11 cellular contexts compared by ENCODE assay signal in genomic region chr1:22747021-22747734, GRCh38. TPM values are rescaled to one million over a fixed set of nuclear protein-coding genes. Genes with fewer than 3 reads are reported as not detected.
A peak's percentile ranks its signal among the peaks of the same experiment; 100 is the strongest.
DNase-seq lines count a peak whose midpoint lies in the region; ATAC-seq, FAIRE-seq and TF ChIP-seq lines count a peak whose summit lies in the region.
"Had no signal": no experiment of that assay in that cellular context is flagged by ENCODE, and none has a peak within 500 bp of the region (broad histone marks: within the 10 kb centered on the region; RNA-seq: fewer than 3 reads in every experiment).

No MANE protein-coding gene starts in this region.

- no peak for DNase-seq in HepG2 (ENCODE audit: low spot score)
- DNase-seq in right lobe of liver, result no peak
- DNase-seq in SJSA1 (ENCODE audit: low read depth in 1 of 2, low spot score in 2 of 2), result peak; percentile 82 to 96
- peak; percentile 69 for DNase-seq in fibroblast of villous mesenchyme (ENCODE audit: low read depth)
- no peak for DNase-seq in NOMO-1 treated with DMSO at 0.1 percent for 48 hours (lab: John Stamatoyannopoulos, UW; ENCODE audit: unreplicated experiment)
- DNase-seq in pancreas, result no peak
- DNase-seq: activated CD4-positive, alpha-beta T cell treated with anti-CD3 and anti-CD28 coated beads for 48 hours had no signal

- H3K27ac ChIP-seq in HepG2 (ENCODE audit: extremely low read length, insufficient read depth, low read length) (no peak overlapping the region), right lobe of liver (no peak overlapping the region), SJSA1 (peak overlapping the region; percentile 27), gastroesophageal sphincter (no peak overlapping the region), pancreas (no peak overlapping the region)

- no peak for TF ChIP-seq CTCF in HepG2 (CRISPR knock-in tag; IDR thresholded peaks at IDR 0.05)
- no peak for TF ChIP-seq CTCF in right lobe of liver (IDR thresholded peaks at IDR 0.05)
- TF ChIP-seq CTCF in fibroblast of villous mesenchyme (IDR thresholded peaks at IDR 0.05; ENCODE audit: insufficient read depth, low read depth, low read length), result no peak
- no peak for TF ChIP-seq CTCF in gastroesophageal sphincter (IDR thresholded peaks at IDR 0.05)
- TF ChIP-seq CTCF in pancreas (IDR thresholded peaks at IDR 0.05), result no peak

- H3K9me3 ChIP-seq in HepG2 (ENCODE audit: low read length) (no peaks in the 10 kb centered on the region), right lobe of liver (no peaks in the 10 kb centered on the region), SJSA1 (replicated peaks) (no peaks in the 10 kb centered on the region), gastroesophageal sphincter (no peaks in the 10 kb centered on the region), pancreas (no peaks in the 10 kb centered on the region)

- no peak for FAIRE-seq in HepG2 (lab: Jason Lieb, UNC)
- no peak for FAIRE-seq in pancreas (lab: Jason Lieb, UNC)
- FAIRE-seq: colon had no signal

- H3K4me3 ChIP-seq in HepG2 (replicated peaks in 1 of 3; ENCODE audit: insufficient read depth in 1 of 3, low read depth in 2 of 3, low read length in 3 of 3) (no peak overlapping the region), right lobe of liver (no peak overlapping the region), SJSA1 (no peak overlapping the region), fibroblast of villous mesenchyme (ENCODE audit: low read depth, low read length) (no peak overlapping the region), gastroesophageal sphincter (no peak overlapping the region), pancreas (no peak overlapping the region)

- H3K4me1 ChIP-seq in HepG2 (ENCODE audit: insufficient read depth, low read length) (0 out of 2 replicates have a peak, but pooled peaks cover 4% of the 10 kb centered on the region), right lobe of liver (peaks cover 0 to 17% (median 0%) of the 10 kb centered on the region in 4 donors), SJSA1 (replicated peaks) (peaks cover 51% of the 10 kb centered on the region), gastroesophageal sphincter (peaks cover 0 to 25% (median 6%) of the 10 kb centered on the region in 3 donors), pancreas (peaks cover 0 to 12% (median 9%) of the 10 kb centered on the region in 3 donors)

- H3K27me3 ChIP-seq in HepG2 (ENCODE audit: control insufficient read depth in 1 of 2, insufficient read depth in 2 of 2, low read length in 2 of 2), result peaks cover 0 to 2% of the 10 kb centered on the region in 2 experiments; a peak in 1 of 5 replicates
- H3K27me3 ChIP-seq in right lobe of liver, result no peaks in the 10 kb centered on the region
- no peaks in the 10 kb centered on the region for H3K27me3 ChIP-seq in SJSA1 (replicated peaks)
- H3K27me3 ChIP-seq in gastroesophageal sphincter, result peaks cover 11% of the 10 kb centered on the region
- no peaks in the 10 kb centered on the region for H3K27me3 ChIP-seq in pancreas

- no peak for TF ChIP-seq RAD21 in HepG2 (CRISPR knock-in tag; IDR thresholded peaks at IDR 0.05)

- no peak for TF ChIP-seq EP300 in HepG2 (IDR thresholded peaks at IDR 0.05; ENCODE audit: low read depth in 2 of 2, low read length in 2 of 2)
- TF ChIP-seq EP300 in HepG2 (CRISPR knock-in tag; IDR thresholded peaks at IDR 0.05; ENCODE audit: borderline replicate concordance), result no peak
- TF ChIP-seq EP300 in gastroesophageal sphincter (IDR thresholded peaks at IDR 0.05), result no peak

- no peaks in the 10 kb centered on the region for H3K79me2 ChIP-seq in HepG2 (ENCODE audit: insufficient read depth, low read length)

- H3K9ac ChIP-seq in HepG2 (ENCODE audit: insufficient read depth, low read depth, low read length), result no peak overlapping the region

- no peak overlapping the region for H2AFZ ChIP-seq in HepG2 (ENCODE audit: low read length)

- BruUV-seq in HepG2 (replicated peaks; lab: Mats Ljungman, UMichigan), result no TSS peak

- no peak overlapping the region for H3K4me2 ChIP-seq in HepG2 (ENCODE audit: low read depth, low read length)

- intact Hi-C loops in HepG2 (cut with micrococcal nuclease; ENCODE audit: unreplicated experiment), result no loop called here
- intact Hi-C loops in right lobe of liver (cut with DNase I), result no loop called here
- intact Hi-C loops in pancreas (cut with DNase I), result no loop called here

- H3K36me3 ChIP-seq in HepG2 (replicated peaks in 1 of 2; ENCODE audit: control insufficient read depth in 1 of 2, insufficient read depth in 2 of 2, low read length in 2 of 2), result no peaks in the 10 kb centered on the region
- H3K36me3 ChIP-seq in right lobe of liver, result no peaks in the 10 kb centered on the region
- H3K36me3 ChIP-seq in SJSA1, result no peaks in the 10 kb centered on the region
- no peaks in the 10 kb centered on the region for H3K36me3 ChIP-seq in gastroesophageal sphincter
- H3K36me3 ChIP-seq in pancreas, result no peaks in the 10 kb centered on the region

- CTCF ChIA-PET in HepG2 (lab: Yijun Ruan, JAX; ENCODE audit: low intra/inter-chr PET ratio, low total read pairs), result no interaction called here

- H4K20me1 ChIP-seq in HepG2 (ENCODE audit: insufficient read depth, low read length), result no peaks in the 10 kb centered on the region

- in situ Hi-C loops in HepG2 (cut with HindIII; ENCODE audit: extremely low pct_ligation_motif_present, low pct_unique_long_range_greater_than_20kb), result no loop called here

- POLR2A ChIA-PET in HepG2 (lab: Yijun Ruan, JAX), result no interaction called here

- TF ChIP-seq POLR2A in HepG2 (IDR thresholded peaks at IDR 0.05; ENCODE audit: insufficient read depth in 1 of 2, low read depth in 2 of 2, low read length in 2 of 2) (no peak), right lobe of liver (IDR thresholded peaks at IDR 0.05) (no peak), gastroesophageal sphincter (IDR thresholded peaks at IDR 0.05) (no peak)

- 5% methylated on average over 6 of the region's 12 CpGs for WGBS in HepG2 (ENCODE audit: low lambda C conversion rate)
- WGBS in right lobe of liver (ENCODE audit: insufficient coverage, low coverage, low lambda C conversion rate, missing lambda C conversion rate), result 55% methylated on average over 3 of the region's 12 CpGs
- WGBS in gastroesophageal sphincter (ENCODE audit: low coverage in 1 of 2), 2 donors, result 65 to 77% methylated on average over 4 to 7 of the region's 12 CpGs
- WGBS in pancreas, 2 donors, result 74 to 81% methylated on average over 12 of the region's 12 CpGs

- ATAC-seq in HepG2, result no peak
- ATAC-seq in right lobe of liver, result no peak
- no peak for ATAC-seq in gastroesophageal sphincter
- no peak for ATAC-seq in GM18870 (IDR thresholded peaks at IDR 0.05; ENCODE audit: unreplicated experiment)
- no peak for ATAC-seq in pancreas

TF ChIP-seq in HepG2, 621 proteins besides CTCF, POLR2A, EP300 and RAD21:
- 0 out of 2 replicates have a peak, but pooled peaks have one; percentile 63 for TF ChIP-seq HNRNPL (IDR thresholded peaks at IDR 0.05; ENCODE audit: low read depth, low read length)
- TF ChIP-seq JUN (CRISPR knock-in tag; IDR thresholded peaks at IDR 0.05), result no peak

RNA-seq across cellular contexts. Expression of gene EPHB2, which starts 36.5 kb away (rescaled TPM):
- 0.11 TPM in 1 of 2 replicates, not detected in the other for total RNA-seq in HepG2 (2016; rRNA removed; fragmentation: Illumina TruSeq; extraction: Trizol)
- total RNA-seq in HepG2 (2016; cell fraction: cytosol; rRNA removed; fragmentation: Illumina TruSeq; extraction: Trizol; ENCODE audit: low read depth), result not detected in 2 replicates
- total RNA-seq in HepG2 (2016; cell fraction: insoluble cytoplasmic fraction; rRNA removed; fragmentation: Illumina TruSeq; extraction: Trizol), result not detected in 2 replicates
- 0.06 TPM in 1 of 2 replicates, not detected in the other for total RNA-seq in HepG2 (2016; cell fraction: membrane; rRNA removed; fragmentation: Illumina TruSeq; extraction: Trizol)
- not detected in 2 replicates for total RNA-seq in HepG2 (2016; cell fraction: nucleus; rRNA removed; fragmentation: Illumina TruSeq; extraction: Trizol)
- polyA plus RNA-seq in HepG2 (2011; rRNA removed), result 0.03 TPM in 2 replicates
- polyA plus RNA-seq in HepG2 (2011; cell fraction: cytosol; rRNA removed), result not detected in 2 replicates
- polyA plus RNA-seq in HepG2 (2011; cell fraction: nucleus; rRNA removed), result 0.03 TPM in 1 of 2 replicates, not detected in the other
- not detected in 2 replicates for polyA plus RNA-seq in HepG2 (2012)
- not detected in 2 replicates for polyA plus RNA-seq in HepG2 (2016; cell fraction: cytosol; fragmentation: Illumina TruSeq; extraction: Trizol; ENCODE audit: low read depth)
- not detected in 2 replicates for polyA plus RNA-seq in HepG2 (2016; cell fraction: insoluble cytoplasmic fraction; fragmentation: Illumina TruSeq; extraction: Trizol; ENCODE audit: low read depth)
- not detected in 2 replicates for polyA plus RNA-seq in HepG2 (2016; cell fraction: membrane; fragmentation: Illumina TruSeq; extraction: Trizol; ENCODE audit: low read depth)
- not detected in 2 replicates for polyA plus RNA-seq in HepG2 (2016; cell fraction: nucleus; fragmentation: Illumina TruSeq; extraction: Trizol; ENCODE audit: insufficient read depth, low read depth)
- 0.78 and 4.6 TPM in 2 replicates for polyA minus RNA-seq in HepG2 (2011; rRNA and poly(A)+ RNA removed; ENCODE audit: low replicate concordance)
- polyA minus RNA-seq in HepG2 (2011; cell fraction: cytosol; rRNA and poly(A)+ RNA removed), result not detected in 2 replicates
- not detected in 2 replicates for polyA minus RNA-seq in HepG2 (2011; cell fraction: nucleus; rRNA and poly(A)+ RNA removed)
- total RNA-seq in right lobe of liver, result 1 to 10 TPM in 2 of 6 experiments, under 1 TPM in 4; 0.24 to 1.8 (median 0.62) TPM
- total RNA-seq in SJSA1 (2014; rRNA removed; shearing (Covaris generic)), result 3.6 and 4.3 TPM in 2 replicates
- 4.3 and 9.7 TPM in 2 replicates for total RNA-seq in fibroblast of villous mesenchyme
- 1 to 10 TPM; 2.0 to 5.9 (median 2.6) TPM for total RNA-seq in gastroesophageal sphincter
- total RNA-seq in pancreas, result 1 to 10 TPM; 3.1 to 10.0 (median 5.9) TPM
- 1 to 10 TPM; 1.3 to 2.0 TPM for polyA plus RNA-seq in pancreas
- total RNA-seq: activated T-helper 2 cell treated with anti-CD3 and anti-CD28 coated beads, Interferon-gamma antibody, Interleukin-2, Interleukin-4, amounts not matched to agents 10 μg/mL and 5 μg/mL and 100 μg/mL, durations not matched to agents 14 hours and 24 hours and 36 hours had no signal

Comparison
In these comparisons a context has a peak if more than half of its experiments do, and no peak if none do; other contexts are left out.
1. DNase-seq: peak in SJSA1 (2 of 2) and fibroblast of villous mesenchyme (single experiment); none in HepG2 (single experiment), right lobe of liver (0 of 3), NOMO-1 treated with DMSO at 0.1 percent for 48 hours (single experiment) and pancreas (0 of 6).